Comparison of ENCODE assay signal across 40 cellular contexts in the genomic region with DNA sequence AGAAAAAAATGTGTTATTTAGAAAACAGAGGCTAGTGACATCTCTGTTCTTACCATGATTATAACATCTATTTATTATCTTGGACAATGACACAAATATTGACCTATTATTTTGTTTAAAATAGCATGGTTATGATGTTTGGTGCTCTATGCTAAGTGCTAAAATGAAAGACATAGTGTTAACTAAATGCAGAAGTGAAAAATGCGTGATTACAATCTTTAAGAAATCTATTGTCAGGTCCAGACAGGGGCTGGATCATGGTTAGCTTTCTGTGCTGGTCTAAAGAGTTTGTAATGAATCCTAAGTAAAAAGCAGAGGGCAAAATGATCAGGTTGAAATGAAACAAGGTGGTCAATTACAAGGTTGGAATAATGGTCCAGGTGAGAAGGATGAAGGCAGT. TPM values are rescaled to one million over a fixed set of nuclear protein-coding genes. Genes with fewer than 3 reads are reported as not detected.
"Had no signal": no experiment of that assay in that cellular context is flagged by ENCODE, and none has a peak within 500 bp of the region (broad histone marks: within the 10 kb centered on the region; RNA-seq: fewer than 3 reads in every experiment).

No MANE protein-coding gene starts in this region.

- H3K9me3 ChIP-seq: MG63 had no signal

- H3K4me3 ChIP-seq: MG63 had no signal

- H3K27me3 ChIP-seq: MG63 had no signal

- DNase-seq: Karpas-422, Kasumi-1, MG63, MM.1S, MV-4-11, NCI-H1048, NCI-H1092, NCI-H1092 treated with DMSO at 0.1 percent for 48 hours, NCI-H1105, NCI-H1105 treated with DMSO at 0.1 percent for 48 hours, NCI-H1417, NCI-H1417 treated with DMSO at 0.1 percent for 48 hours, NCI-H1436, NCI-H1436 treated with DMSO at 0.1 percent for 48 hours, NCI-H146, NCI-H1694, NCI-H1694 treated with DMSO at 0.1 percent for 48 hours, NCI-H187, NCI-H187 treated with DMSO at 0.1 percent for 48 hours, NCI-H1930, NCI-H2029, NCI-H2029 treated with DMSO at 0.1 percent for 48 hours, NCI-H2081, NCI-H2081 treated with DMSO at 0.1 percent for 48 hours, NCI-H2107, NCI-H2171, NCI-H2171 treated with DMSO at 0.1 percent for 48 hours, NCI-H2227 treated with DMSO at 0.1 percent for 48 hours, NCI-H226, NCI-H345, NCI-H446, NCI-H446 treated with DMSO at 0.1 percent for 48 hours, NCI-H510A, NCI-H510A treated with DMSO at 0.1 percent for 48 hours, NCI-H524, NCI-H524 treated with DMSO at 0.1 percent for 48 hours had no signal

- H3K36me3 ChIP-seq: MG63 had no signal

RNA-seq across cellular contexts. Expression of gene KRT28, which starts 0.6 kb away (rescaled TPM):
- total RNA-seq: LHCN-M2, M059J, MCF 10A, NCI-H460 had no signal

RNA-seq across cellular contexts. Expression of gene KRT27, which starts 18.0 kb away (rescaled TPM):
- total RNA-seq: LHCN-M2, M059J, MCF 10A, NCI-H460 had no signal

RNA-seq across cellular contexts. Expression of gene KRT26, which starts 28.4 kb away (rescaled TPM):
- total RNA-seq: LHCN-M2, M059J, MCF 10A, NCI-H460 had no signal

RNA-seq across cellular contexts. Expression of gene KRT25, which starts 45.2 kb away (rescaled TPM):
- total RNA-seq: LHCN-M2, M059J, MCF 10A, NCI-H460 had no signal
